In the genomic region with DNA sequence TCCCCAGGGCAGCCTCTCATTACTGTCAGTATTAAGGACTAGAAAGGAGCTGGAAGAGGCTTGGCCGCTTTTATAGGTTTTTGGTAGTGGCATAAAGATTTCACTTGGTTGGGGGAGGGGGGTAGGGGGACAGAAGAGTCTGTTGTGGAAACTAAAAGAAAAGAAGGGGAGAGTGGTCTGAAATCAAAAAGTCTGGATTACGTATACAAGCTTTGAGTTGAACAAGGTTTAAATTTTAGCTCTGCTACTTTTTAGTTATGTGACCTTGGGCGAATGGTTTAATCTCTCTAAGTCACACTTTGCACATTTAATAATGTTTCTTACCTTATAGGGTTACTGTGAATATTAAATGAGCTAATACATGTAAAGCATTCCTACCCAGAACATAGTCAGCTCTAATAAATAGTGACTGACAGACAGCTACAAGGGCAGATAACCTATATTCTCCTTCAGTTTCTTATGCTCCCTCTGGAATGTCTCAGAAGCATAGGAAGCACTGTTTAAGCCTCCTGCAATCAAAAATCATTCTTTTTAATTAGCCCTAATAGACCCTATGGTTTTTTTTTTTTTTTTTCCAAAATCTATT, we compare ENCODE assay signal across 27 cellular contexts.
"Had no signal": no experiment of that assay in that cellular context is flagged by ENCODE, and none has a peak within 500 bp of the region (broad histone marks: within the 10 kb centered on the region; RNA-seq: fewer than 3 reads in every experiment).

No MANE protein-coding gene starts in this region.

- DNase-seq: activated B cell treated with CpG ODN at 0.5 μM for 24 hours; activated CD4-positive, alpha-beta T cell treated with anti-CD3 and anti-CD28 coated beads, Interleukin-2, amount 50 U/mL, for 1 hour; activated CD8-positive, alpha-beta T cell treated with anti-CD3 and anti-CD28 coated beads for 36 hours; activated naive CD8-positive, alpha-beta T cell treated with anti-CD3 and anti-CD28 coated beads, Interleukin-2, amount 50 U/mL, for 24 hours; activated T-cell treated with anti-CD3 and anti-CD28 coated beads, Interleukin-2, amount 50 U/mL, for 4 hours; anterior cingulate cortex; cortex of kidney; foreskin keratinocyte; heart right ventricle; kidney glomerular epithelial cell; lower lobe of right lung; mesendoderm; mucosa of descending colon; right lobe of liver; stimulated activated CD4-positive, alpha-beta T cell treated with anti-CD3 and anti-CD28 coated beads, Interleukin-2, amount 100 ng/mL, for 48 hours; stimulated activated naive CD4-positive, alpha-beta T cell treated with Interleukin-2 at 50 U/mL for 16 hours; T1000; thyroid gland; upper lobe of left lung had no signal

- ATAC-seq: activated CD8-positive, alpha-beta T cell treated with anti-CD3 and anti-CD28 coated beads for 36 hours; activated naive CD8-positive, alpha-beta T cell treated with anti-CD3 and anti-CD28 coated beads, Interleukin-2, amount 50 U/mL, for 24 hours; activated T-cell treated with anti-CD3 and anti-CD28 coated beads, Interleukin-2, amount 50 U/mL, for 4 hours; foreskin keratinocyte; heart right ventricle; left lobe of liver; lower lobe of right lung; mucosa of descending colon; natural killer cell treated with Interleukin-12 subunit alpha and Interleukin-12 subunit beta and Interleukin-15 and Interleukin-18, amount 100 ng/mL, for 72 hours; right lobe of liver had no signal

- H3K27me3 ChIP-seq: foreskin keratinocyte, right lobe of liver, thyroid gland, vagina had no signal

- H3K4me3 Mint-ChIP-seq: activated B cell treated with CpG ODN at 0.5 μM for 24 hours; activated CD8-positive, alpha-beta T cell treated with anti-CD3 and anti-CD28 coated beads for 36 hours; activated naive CD4-positive, alpha-beta T cell treated with anti-CD3 and anti-CD28 coated beads, Interleukin-2, amount 50 U/mL, for 24 hours; activated naive CD8-positive, alpha-beta T cell treated with anti-CD3 and anti-CD28 coated beads, Interleukin-2, amount 50 U/mL, for 24 hours; activated T-cell treated with anti-CD3 and anti-CD28 coated beads, Interleukin-2, amount 50 U/mL, for 4 hours; natural killer cell treated with Interleukin-12 subunit alpha and Interleukin-12 subunit beta and Interleukin-15 and Interleukin-18, amount 100 ng/mL, for 72 hours; T-helper 1 cell treated with Interleukin-12 subunit alpha and Interleukin-12 subunit beta and Interleukin-4 antibody, amounts not matched to agents 30 μg/mL and 1 μg/mL, for 36 hours had no signal

- H3K4me1 ChIP-seq: lower lobe of right lung had no signal

- H3K36me3 Mint-ChIP-seq: activated naive CD4-positive, alpha-beta T cell treated with anti-CD3 and anti-CD28 coated beads, Interleukin-2, amount 50 U/mL, for 24 hours; natural killer cell treated with Interleukin-12 subunit alpha and Interleukin-12 subunit beta and Interleukin-15 and Interleukin-18, amount 100 ng/mL, for 72 hours had no signal

- H3K4me3 ChIP-seq: esophagus muscularis mucosa, heart right ventricle, lower lobe of right lung, mucosa of descending colon, right lobe of liver, thyroid gland, upper lobe of left lung, vagina had no signal

- H3K9me3 Mint-ChIP-seq: activated B cell treated with CpG ODN at 0.5 μM for 24 hours; activated CD8-positive, alpha-beta T cell treated with anti-CD3 and anti-CD28 coated beads for 36 hours; activated naive CD4-positive, alpha-beta T cell treated with anti-CD3 and anti-CD28 coated beads, Interleukin-2, amount 50 U/mL, for 24 hours; activated naive CD8-positive, alpha-beta T cell treated with anti-CD3 and anti-CD28 coated beads, Interleukin-2, amount 50 U/mL, for 24 hours; activated T-cell treated with anti-CD3 and anti-CD28 coated beads, Interleukin-2, amount 50 U/mL, for 4 hours; natural killer cell treated with Interleukin-12 subunit alpha and Interleukin-12 subunit beta and Interleukin-15 and Interleukin-18, amount 100 ng/mL, for 72 hours had no signal

- H3K36me3 ChIP-seq: esophagus muscularis mucosa, heart right ventricle, lower lobe of right lung, right lobe of liver, thyroid gland, upper lobe of left lung, vagina had no signal

- H3K27ac ChIP-seq: esophagus muscularis mucosa, foreskin keratinocyte, heart right ventricle, lower lobe of right lung, right lobe of liver, thyroid gland, upper lobe of left lung had no signal

- H3K27ac Mint-ChIP-seq: activated B cell treated with CpG ODN at 0.5 μM for 24 hours; activated CD8-positive, alpha-beta T cell treated with anti-CD3 and anti-CD28 coated beads for 36 hours; activated naive CD4-positive, alpha-beta T cell treated with anti-CD3 and anti-CD28 coated beads, Interleukin-2, amount 50 U/mL, for 24 hours; activated naive CD8-positive, alpha-beta T cell treated with anti-CD3 and anti-CD28 coated beads, Interleukin-2, amount 50 U/mL, for 24 hours; activated T-helper 2 cell treated with anti-CD3 and anti-CD28 coated beads, Interferon-gamma antibody, Interleukin-2, Interleukin-4, amounts not matched to agents 10 μg/mL and 5 μg/mL and 100 μg/mL, durations not matched to agents 14 hours and 24 hours and 36 hours; natural killer cell treated with Interleukin-12 subunit alpha and Interleukin-12 subunit beta and Interleukin-15 and Interleukin-18, amount 100 ng/mL, for 72 hours; progenitor cell of endocrine pancreas; T-helper 1 cell treated with Interleukin-12 subunit alpha and Interleukin-12 subunit beta and Interleukin-4 antibody, amounts not matched to agents 30 μg/mL and 1 μg/mL, for 36 hours had no signal

- H3K9me3 ChIP-seq: esophagus muscularis mucosa, heart right ventricle, lower lobe of right lung, mucosa of descending colon, right lobe of liver, thyroid gland, upper lobe of left lung, vagina had no signal
